Comparison of ENCODE assay signal across 8 cellular contexts in genomic region chr22:24503137-24503850, GRCh38. TPM values are rescaled to one million over a fixed set of nuclear protein-coding genes. Genes with fewer than 3 reads are reported as not detected.
DNase-seq lines count a peak whose midpoint lies in the region; ATAC-seq and TF ChIP-seq lines count a peak whose summit lies in the region.

No MANE protein-coding gene starts in this region.

- intact Hi-C loops in uterus (cut with DNase I; ENCODE audit: low total_unique reads): no loop called here

- POLR2A ChIA-PET in BJ (lab: Charles Lee): no interaction called here

- DNase-seq in BJ (ENCODE audit: low read depth) (no peak), NT2/D1 (ENCODE audit: low read depth, low spot score) (peak; percentile 20), fibroblast of gingiva (ENCODE audit: low read depth) (peak; percentile 29), uterus (peak in 1 of 2 donors; percentile 40), ecto neural progenitor cell (ENCODE audit: low spot score) (no peak)
- DNase-seq in activated CD8-positive, alpha-beta memory T cell treated with anti-CD3 and anti-CD28 coated beads for 48 hours (ENCODE audit: low read depth in 2 of 3, low spot score in 2 of 3): peak in 2 of 3 experiments; percentile 26 to 40

- TF ChIP-seq CTCF in BJ (IDR thresholded peaks at IDR 0.05; ENCODE audit: insufficient read depth, low read depth, low read length) (peak; percentile 81), parathyroid adenoma (IDR thresholded peaks at IDR 0.05) (peak; percentile 29), uterus (IDR thresholded peaks at IDR 0.05) (peak in 3 of 4 experiments; percentile 19 to 46 (median 20))

- H3K27me3 ChIP-seq in BJ (ENCODE audit: control insufficient read depth, insufficient read depth, low read length): no peaks in the 10 kb centered on the region
- H3K27me3 ChIP-seq in NT2/D1 (ENCODE audit: insufficient read depth, insufficient read length): peaks cover 1% of the 10 kb centered on the region
- H3K27me3 ChIP-seq in parathyroid adenoma (ENCODE audit: control insufficient read depth, insufficient read depth, low read length): no peaks in the 10 kb centered on the region
- H3K27me3 ChIP-seq in uterus: no peaks in the 10 kb centered on the region

- no peaks in the 10 kb centered on the region for H3K36me3 ChIP-seq in BJ (ENCODE audit: control insufficient read depth, insufficient read depth, low read length)
- no peaks in the 10 kb centered on the region for H3K36me3 ChIP-seq in NT2/D1 (ENCODE audit: insufficient read depth, insufficient read length, low read length)
- H3K36me3 ChIP-seq in parathyroid adenoma (ENCODE audit: control insufficient read depth, insufficient read depth, low read length): no peaks in the 10 kb centered on the region
- no peaks in the 10 kb centered on the region for H3K36me3 ChIP-seq in uterus

- H3K27ac ChIP-seq in parathyroid adenoma (no peak overlapping the region), uterus (no peak overlapping the region)

- H2AFZ ChIP-seq in parathyroid adenoma: no peak overlapping the region

- peaks cover 4% of the 10 kb centered on the region for H3K4me1 ChIP-seq in NT2/D1 (ENCODE audit: insufficient read depth, insufficient read length)
- H3K4me1 ChIP-seq in parathyroid adenoma: no peaks in the 10 kb centered on the region
- no peaks in the 10 kb centered on the region for H3K4me1 ChIP-seq in uterus

- CTCF ChIA-PET in BJ (lab: Yijun Ruan, JAX): interaction anchor here (0.6 to 6.5 kb wide), 15 partner anchors 10 to 179 kb away, joined by 3 to 50 read pairs (median 4); partner anchors contain the start of gene ADORA2A

- no peak overlapping the region for H3K4me3 ChIP-seq in BJ (ENCODE audit: low read depth, low read length)
- H3K4me3 ChIP-seq in NT2/D1 (ENCODE audit: insufficient read length, low read depth): no peak overlapping the region
- H3K4me3 ChIP-seq in parathyroid adenoma (ENCODE audit: low read depth, low read length): no peak overlapping the region
- no peak overlapping the region for H3K4me3 ChIP-seq in uterus

- H3K4me2 ChIP-seq in parathyroid adenoma (ENCODE audit: low read length): no peak overlapping the region

- H3K9ac ChIP-seq in NT2/D1 (ENCODE audit: insufficient read length, low read depth) (no peak overlapping the region), parathyroid adenoma (no peak overlapping the region)

- H3K9me3 ChIP-seq in NT2/D1 (ENCODE audit: insufficient read depth, low read length): no peaks in the 10 kb centered on the region
- H3K9me3 ChIP-seq in parathyroid adenoma (ENCODE audit: control insufficient read depth, low read length): no peaks in the 10 kb centered on the region
- H3K9me3 ChIP-seq in uterus: no peaks in the 10 kb centered on the region

- ATAC-seq in GM19397 (IDR thresholded peaks at IDR 0.05; ENCODE audit: unreplicated experiment): peak; percentile 50

- no peaks in the 10 kb centered on the region for H3K79me2 ChIP-seq in parathyroid adenoma

- TF ChIP-seq POLR2A in uterus (IDR thresholded peaks at IDR 0.05): no peak

RNA-seq across cellular contexts. Expression of gene UPB1, which starts 8.2 kb away (rescaled TPM):
- 0.09 and 0.10 TPM in 2 replicates for polyA plus RNA-seq in BJ (2011; rRNA removed)
- polyA minus RNA-seq in BJ (2011; rRNA and poly(A)+ RNA removed): 0.09 and 0.15 TPM in 2 replicates
- 1 to 10 TPM in 1 of 4 donors, under 1 TPM in 1, not detected in 2; 0.83 to 2.7 TPM for total RNA-seq in uterus

RNA-seq across cellular contexts. Expression of gene GUCD1, which starts 51.6 kb away (rescaled TPM):
- polyA plus RNA-seq in BJ (2011; rRNA removed): 81.1 and 131 TPM in 2 replicates
- 107 and 186 TPM in 2 replicates for polyA minus RNA-seq in BJ (2011; rRNA and poly(A)+ RNA removed)
- 10 to 100 TPM; 26.4 to 68.2 (median 44.9) TPM for total RNA-seq in uterus

RNA-seq across cellular contexts. Expression of gene SNRPD3, which starts 52.5 kb away (rescaled TPM):
- 168 and 231 TPM in 2 replicates for polyA plus RNA-seq in BJ (2011; rRNA removed)
- 74.7 and 116 TPM in 2 replicates for polyA minus RNA-seq in BJ (2011; rRNA and poly(A)+ RNA removed)
- total RNA-seq in uterus: 100 to 1,000 TPM in 2 of 4 donors, 10 to 100 TPM in 2; 42.6 to 189 (median 85.1) TPM

Comparison
In these comparisons a context has a peak if more than half of its experiments do, and no peak if none do; other contexts are left out.
1. DNase-seq: peak in NT2/D1 (single experiment), activated CD8-positive, alpha-beta memory T cell treated with anti-CD3 and anti-CD28 coated beads for 48 hours (2 of 3) and fibroblast of gingiva (single experiment); none in BJ (single experiment) and ecto neural progenitor cell (single experiment).
2. CTCF ChIP-seq: peak in every context shown above with its lines; median percentile 81 in BJ; 29 in parathyroid adenoma; 20 in uterus.